ENCODE assay signal across 18 cellular contexts in genomic region chr7:16023046-16023445, GRCh38.
DNase-seq lines count a peak whose midpoint lies in the region; ATAC-seq and TF ChIP-seq lines count a peak whose summit lies in the region.
"Had no signal": no experiment of that assay in that cellular context is flagged by ENCODE, and none has a peak within 500 bp of the region (broad histone marks: within the 10 kb centered on the region; RNA-seq: fewer than 3 reads in every experiment).

No MANE protein-coding gene starts in this region.

- no peak overlapping the region for H3K27ac Mint-ChIP-seq in activated T-cell treated with anti-CD3 and anti-CD28 coated beads, Interleukin-2, amount 50 U/mL, for 72 hours
- H3K27ac Mint-ChIP-seq: CD4-positive, alpha-beta memory T cell had no signal

- TF ChIP-seq EP300 in esophagus muscularis mucosa (IDR thresholded peaks at IDR 0.05): no peak

- no peaks in the 10 kb centered on the region for H3K27me3 Mint-ChIP-seq in activated T-cell treated with anti-CD3 and anti-CD28 coated beads, Interleukin-2, amount 50 U/mL, for 72 hours (ENCODE audit: low read depth)
- H3K27me3 Mint-ChIP-seq: CD4-positive, alpha-beta memory T cell had no signal

- peaks cover 0 to 1% of the 10 kb centered on the region in 2 donors for H3K9me3 Mint-ChIP-seq in activated T-cell treated with anti-CD3 and anti-CD28 coated beads, Interleukin-2, amount 50 U/mL, for 72 hours

- peak; percentile 10 for DNase-seq in KBM-7
- peak; percentile 31 for DNase-seq in dermis blood vessel endothelial cell
- no peak for DNase-seq in esophagus muscularis mucosa (ENCODE audit: extremely low spot score)
- DNase-seq in effector memory CD4-positive, alpha-beta T cell: no peak
- DNase-seq in AG08395 (ENCODE audit: low spot score): no peak
- DNase-seq in NCI-H69 (lab: John Stamatoyannopoulos, UW): no peak
- DNase-seq in activated T-cell treated with anti-CD3 and anti-CD28 coated beads, Interleukin-2, amount 50 U/mL, for 72 hours: no peak
- DNase-seq: 8988T; ACHN; C1 segment of cervical spinal cord; Calu3; CD4-positive, alpha-beta memory T cell; COR-L47; DMS153; DND-41; H7 had no signal

- H3K36me3 Mint-ChIP-seq in activated T-cell treated with anti-CD3 and anti-CD28 coated beads, Interleukin-2, amount 50 U/mL, for 72 hours (ENCODE audit: insufficient read depth in 2 of 2): no peaks in the 10 kb centered on the region
- H3K36me3 Mint-ChIP-seq: CD4-positive, alpha-beta memory T cell had no signal

- H3K27me3 ChIP-seq in esophagus muscularis mucosa: no peaks in the 10 kb centered on the region
- no peaks in the 10 kb centered on the region for H3K27me3 ChIP-seq in effector memory CD4-positive, alpha-beta T cell (replicated peaks; ENCODE audit: control insufficient read depth, insufficient read depth, low read length, poor library complexity, severe bottlenecking)

- intact Hi-C loops in esophagus muscularis mucosa (cut with DNase I): loop anchor here (10.0 kb wide), 2 partner anchors 178 to 278 kb away; no protein-coding TSS in a partner anchor

- H3K9me3 ChIP-seq in esophagus muscularis mucosa: no peaks in the 10 kb centered on the region
- H3K9me3 ChIP-seq in effector memory CD4-positive, alpha-beta T cell (ENCODE audit: control insufficient read depth, low read length): no peaks in the 10 kb centered on the region
- H3K9me3 ChIP-seq: A549 had no signal

- no peak overlapping the region for H3K4me3 ChIP-seq in esophagus muscularis mucosa
- H3K4me3 ChIP-seq in effector memory CD4-positive, alpha-beta T cell (ENCODE audit: insufficient read depth, low read depth, low read length, poor library complexity, severe bottlenecking): no peak overlapping the region
- H3K4me3 ChIP-seq: A549 had no signal

- ATAC-seq in activated T-cell treated with anti-CD3 and anti-CD28 coated beads, Interleukin-2, amount 50 U/mL, for 72 hours (replicated peaks in 1 of 2): no peak
- ATAC-seq: A549, HCT116 had no signal

- H3K36me3 ChIP-seq in esophagus muscularis mucosa: no peaks in the 10 kb centered on the region
- H3K36me3 ChIP-seq in effector memory CD4-positive, alpha-beta T cell (ENCODE audit: control insufficient read depth, insufficient read depth, low read length): no peaks in the 10 kb centered on the region

- TF ChIP-seq CTCF in esophagus muscularis mucosa (IDR thresholded peaks at IDR 0.05): no peak

- 70% methylated on average over 2 of the region's 2 CpGs for WGBS in esophagus muscularis mucosa

- peak overlapping the region in 3 of 4 donors; percentile 1 to 21 (median 9) for H3K27ac ChIP-seq in esophagus muscularis mucosa (replicated peaks in 1 of 4)
- no peak overlapping the region for H3K27ac ChIP-seq in effector memory CD4-positive, alpha-beta T cell (ENCODE audit: insufficient read depth, low read length, poor library complexity, severe bottlenecking)
- H3K27ac ChIP-seq: A549 had no signal

- no peak for TF ChIP-seq POLR2A in esophagus muscularis mucosa (IDR thresholded peaks at IDR 0.05; ENCODE audit: low read depth)

- H3K4me1 ChIP-seq in esophagus muscularis mucosa: peaks cover 29 to 74% (median 68%) of the 10 kb centered on the region in 4 donors
- H3K4me1 ChIP-seq in effector memory CD4-positive, alpha-beta T cell (ENCODE audit: control insufficient read depth, insufficient read depth, low read length, poor library complexity, severe bottlenecking): no peaks in the 10 kb centered on the region
- H3K4me1 ChIP-seq: A549 had no signal

- H3K4me1 Mint-ChIP-seq in activated T-cell treated with anti-CD3 and anti-CD28 coated beads, Interleukin-2, amount 50 U/mL, for 72 hours (ENCODE audit: low read depth): no peaks in the 10 kb centered on the region
- H3K4me1 Mint-ChIP-seq: CD4-positive, alpha-beta memory T cell had no signal

- in situ Hi-C loops in KBM-7 (cut with MboI; ENCODE audit: low pct_unique_long_range_greater_than_20kb, low sequenced_read_pairs): no loop called here

- H3K4me3 Mint-ChIP-seq in activated T-cell treated with anti-CD3 and anti-CD28 coated beads, Interleukin-2, amount 50 U/mL, for 72 hours: no peak overlapping the region
- H3K4me3 Mint-ChIP-seq: CD4-positive, alpha-beta memory T cell had no signal

Comparison
In these comparisons a context has a peak if more than half of its experiments do, and no peak if none do; other contexts are left out.
1. DNase-seq: peak in KBM-7 (single experiment) and dermis blood vessel endothelial cell (single experiment); none in esophagus muscularis mucosa (single experiment), effector memory CD4-positive, alpha-beta T cell (0 of 3), AG08395 (single experiment), NCI-H69 (single experiment) and activated T-cell treated with anti-CD3 and anti-CD28 coated beads, Interleukin-2, amount 50 U/mL, for 72 hours (0 of 2).